ENCODE assay signal across 20 cellular contexts in genomic region chr1:115527746-115528145, GRCh38.
"Had no signal": no experiment of that assay in that cellular context is flagged by ENCODE, and none has a peak within 500 bp of the region (broad histone marks: within the 10 kb centered on the region; RNA-seq: fewer than 3 reads in every experiment).

No MANE protein-coding gene starts in this region.

- H3K27ac ChIP-seq: sigmoid colon, thoracic aorta, upper lobe of left lung had no signal

- ATAC-seq: activated CD4-positive, CD25-positive, alpha-beta regulatory T cell treated with anti-CD3 and anti-CD28 coated beads, Interleukin-2, amount 50 U/mL, for 24 hours; activated CD8-positive, alpha-beta memory T cell treated with anti-CD3 and anti-CD28 coated beads, Interleukin-2, amount 10 ng/mL, durations not matched to agents 7 days and 5 days; left cardiac atrium; T-helper 17 cell had no signal

- H3K36me3 Mint-ChIP-seq: activated CD8-positive, alpha-beta memory T cell treated with anti-CD3 and anti-CD28 coated beads, Interleukin-2, amount 10 ng/mL, durations not matched to agents 7 days and 5 days; activated naive CD4-positive, alpha-beta T cell treated with anti-CD3 and anti-CD28 coated beads, Interleukin-2, amount 10 ng/mL, durations not matched to agents 7 days and 5 days; memory B cell had no signal

- H3K27me3 Mint-ChIP-seq: activated CD4-positive, alpha-beta memory T cell treated with anti-CD3 and anti-CD28 coated beads, Interleukin-2, amount 10 ng/mL, durations not matched to agents 7 days and 5 days had no signal

- H3K9me3 Mint-ChIP-seq: activated CD4-positive, alpha-beta memory T cell treated with anti-CD3 and anti-CD28 coated beads, Interleukin-2, amount 10 ng/mL, durations not matched to agents 7 days and 5 days; activated CD4-positive, alpha-beta T cell treated with anti-CD3 and anti-CD28 coated beads, Interleukin-2, amount 10 ng/mL, durations not matched to agents 24 days and 14 days; activated naive CD4-positive, alpha-beta T cell treated with anti-CD3 and anti-CD28 coated beads, Interleukin-2, amount 10 ng/mL, durations not matched to agents 7 days and 5 days; memory B cell; neural crest cell had no signal

- DNase-seq: activated CD4-positive, alpha-beta memory T cell treated with anti-CD3 and anti-CD28 coated beads, Interleukin-2, amount 10 ng/mL, durations not matched to agents 7 days and 5 days; activated CD4-positive, alpha-beta T cell treated with anti-CD3 and anti-CD28 coated beads, Interleukin-2, amount 10 ng/mL, durations not matched to agents 24 days and 14 days; activated CD8-positive, alpha-beta memory T cell treated with anti-CD3 and anti-CD28 coated beads, Interleukin-2, amount 10 ng/mL, durations not matched to agents 7 days and 5 days; activated effector memory CD4-positive, alpha-beta T cell treated with anti-CD3 and anti-CD28 coated beads, Interleukin-2, amount 50 U/mL, for 16 hours; activated naive CD4-positive, alpha-beta T cell treated with anti-CD3 and anti-CD28 coated beads, Interleukin-2, amount 10 ng/mL, durations not matched to agents 7 days and 5 days; activated T-cell treated with anti-CD3 and anti-CD28 coated beads for 4 hours; erythroblast; hypothalamus; left cardiac atrium; mucosa of descending colon; sigmoid colon; stimulated activated CD4-positive, alpha-beta T cell treated with anti-CD3 and anti-CD28 coated beads, Interleukin-2, amount 100 ng/mL, for 48 hours; stimulated activated naive CD4-positive, alpha-beta T cell; SW 1271; T-helper 17 cell; upper lobe of left lung had no signal

- H3K27ac Mint-ChIP-seq: activated CD4-positive, alpha-beta memory T cell treated with anti-CD3 and anti-CD28 coated beads, Interleukin-2, amount 10 ng/mL, durations not matched to agents 7 days and 5 days; activated CD4-positive, alpha-beta T cell treated with anti-CD3 and anti-CD28 coated beads, Interleukin-2, amount 10 ng/mL, durations not matched to agents 24 days and 14 days; activated CD8-positive, alpha-beta memory T cell treated with anti-CD3 and anti-CD28 coated beads, Interleukin-2, amount 10 ng/mL, durations not matched to agents 7 days and 5 days; activated naive CD4-positive, alpha-beta T cell treated with anti-CD3 and anti-CD28 coated beads, Interleukin-2, amount 10 ng/mL, durations not matched to agents 7 days and 5 days; memory B cell; T-helper 17 cell had no signal

- H3K4me1 Mint-ChIP-seq: activated CD4-positive, alpha-beta memory T cell treated with anti-CD3 and anti-CD28 coated beads, Interleukin-2, amount 10 ng/mL, durations not matched to agents 7 days and 5 days; activated CD8-positive, alpha-beta memory T cell treated with anti-CD3 and anti-CD28 coated beads, Interleukin-2, amount 10 ng/mL, durations not matched to agents 7 days and 5 days; activated naive CD4-positive, alpha-beta T cell treated with anti-CD3 and anti-CD28 coated beads, Interleukin-2, amount 10 ng/mL, durations not matched to agents 7 days and 5 days; memory B cell had no signal

- H3K4me3 Mint-ChIP-seq: activated CD4-positive, alpha-beta memory T cell treated with anti-CD3 and anti-CD28 coated beads, Interleukin-2, amount 10 ng/mL, durations not matched to agents 7 days and 5 days; activated CD4-positive, alpha-beta T cell treated with anti-CD3 and anti-CD28 coated beads, Interleukin-2, amount 10 ng/mL, durations not matched to agents 24 days and 14 days; activated CD8-positive, alpha-beta memory T cell treated with anti-CD3 and anti-CD28 coated beads, Interleukin-2, amount 10 ng/mL, durations not matched to agents 7 days and 5 days; activated naive CD4-positive, alpha-beta T cell treated with anti-CD3 and anti-CD28 coated beads, Interleukin-2, amount 10 ng/mL, durations not matched to agents 7 days and 5 days; memory B cell; neural crest cell; T-helper 17 cell had no signal
